Comparison of ENCODE assay signal across 8 cellular contexts in the genomic region with DNA sequence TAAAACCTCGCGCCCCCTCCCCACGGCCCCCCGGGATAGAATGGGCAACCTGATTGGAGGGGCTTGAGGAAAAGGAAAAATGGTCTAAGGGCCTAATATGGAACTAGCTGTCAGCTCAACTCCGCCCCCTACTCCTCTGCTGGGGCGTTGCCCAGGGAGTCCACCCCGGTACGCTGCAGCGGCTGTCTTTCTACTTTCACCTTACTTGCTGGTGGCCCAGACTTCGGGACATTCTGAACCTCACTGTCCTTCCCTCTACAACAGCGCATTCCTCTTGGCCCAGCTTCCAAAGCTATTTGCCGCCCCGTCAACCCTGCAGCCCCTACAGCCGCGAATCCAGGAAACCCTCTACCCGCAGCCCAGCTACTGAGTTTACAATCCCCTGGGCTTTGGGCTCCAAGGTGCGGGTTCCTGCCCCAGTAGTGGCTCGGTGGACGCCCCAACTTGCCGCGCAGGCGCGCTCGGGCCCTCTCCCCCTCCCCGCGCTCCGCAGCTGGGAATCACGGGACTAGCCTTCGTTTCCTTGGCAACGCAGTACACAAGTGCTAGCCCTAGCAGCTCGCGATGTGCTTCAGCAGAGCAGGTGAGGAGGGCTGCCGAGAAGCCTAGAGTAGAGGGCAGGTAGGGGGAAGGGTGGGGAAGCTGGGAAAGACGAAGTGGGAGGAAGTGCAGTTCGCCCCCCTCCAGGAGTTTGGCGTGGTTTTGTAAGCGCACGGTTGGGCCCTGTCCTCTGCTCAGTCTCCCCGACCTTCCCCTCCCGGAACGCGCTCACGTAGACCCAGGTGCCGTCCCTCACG.
DNase-seq lines count a peak whose midpoint lies in the region; ATAC-seq and TF ChIP-seq lines count a peak whose summit lies in the region.

No MANE protein-coding gene starts in this region.

- ATAC-seq in HG02840 (IDR thresholded peaks at IDR 0.05; ENCODE audit: low FRiP score, unreplicated experiment), result peak; percentile 92

- peak overlapping the region; percentile 54 for H3K4me3 ChIP-seq in astrocyte of the cerebellum (ENCODE audit: low read depth, low read length)

- TF ChIP-seq CTCF in GM12874 (IDR thresholded peaks at IDR 0.05; ENCODE audit: insufficient read depth, low read depth, low read length) (peak; percentile 32; the same call in 1 of the 2 replicates), astrocyte of the cerebellum (IDR thresholded peaks at IDR 0.05; ENCODE audit: low read depth, low read length, missing control alignments) (peak; percentile 21)

- DNase-seq in NCI-H146 (lab: John Stamatoyannopoulos, UW) (peak; percentile 84), T-helper 2 cell (peak; percentile 66 to 90 (median 86)), astrocyte of the cerebellum (ENCODE audit: low read depth) (peak; percentile 51), hypothalamus (lab: John Stamatoyannopoulos, UW) (peak; percentile 10 to 92 (median 73)), retina (peak; percentile 89)
- no peak for DNase-seq in NK-92 treated with Interleukin-12 subunit alpha and Interleukin-12 subunit beta, amount 100 ng/mL, for 24 hours (lab: John Stamatoyannopoulos, UW)

- in situ Hi-C loops in astrocyte of the cerebellum (cut with HindIII; ENCODE audit: low sequenced_read_pairs), result no loop called here
